1 cellular context compared by ENCODE assay signal in genomic region chr5:170479484-170479883, GRCh38.
TF ChIP-seq lines count a peak whose summit lies in the region.

No MANE protein-coding gene starts in this region.

TF ChIP-seq in HCT116, 20 proteins besides CTCF, POLR2A, EP300 and RAD21 (continued from another document):
- TF ChIP-seq MAX (IDR thresholded peaks at IDR 0.05) (no peak), REST (IDR thresholded peaks at IDR 0.05; ENCODE audit: low read depth) (no peak), EZH2phosphoT487 (IDR thresholded peaks at IDR 0.05; ENCODE audit: borderline replicate concordance) (no peak), CBX3 (IDR thresholded peaks at IDR 0.05; ENCODE audit: low read depth) (no peak), ZFX (IDR thresholded peaks at IDR 0.05) (no peak), TCF7L2 (IDR thresholded peaks at IDR 0.05; ENCODE audit: borderline replicate concordance, extremely low read depth, insufficient read depth, insufficient read length) (no peak), ELF1 (IDR thresholded peaks at IDR 0.05; ENCODE audit: borderline replicate concordance, low read depth) (no peak), YY1 (IDR thresholded peaks at IDR 0.05; ENCODE audit: extremely low read depth, insufficient replicate concordance, low read depth, low read length) (no peak), ZBTB33 (IDR thresholded peaks at IDR 0.05; ENCODE audit: extremely low read depth, insufficient replicate concordance, low read length) (no peak), SIN3A (IDR thresholded peaks at IDR 0.05; ENCODE audit: low read depth) (no peak), SP1 (IDR thresholded peaks at IDR 0.05; ENCODE audit: low read depth) (no peak), POLR2AphosphoS5 (IDR thresholded peaks at IDR 0.05; ENCODE audit: low read depth, low read length) (no peak), ATF3 (IDR thresholded peaks at IDR 0.05) (no peak), SRF (IDR thresholded peaks at IDR 0.05; ENCODE audit: low read depth) (no peak), JUND (IDR thresholded peaks at IDR 0.05) (no peak), ZNF274 (IDR thresholded peaks at IDR 0.05; ENCODE audit: low read depth, low read length) (no peak), EZH2 (IDR thresholded peaks at IDR 0.05) (no peak), CEBPB (IDR thresholded peaks at IDR 0.05; ENCODE audit: low read depth) (no peak), FOSL1 (IDR thresholded peaks at IDR 0.05; ENCODE audit: low read depth) (no peak)
TF ChIP-seq in HCT116: peak in this region for 0.
